Comparison of ENCODE assay signal across 10 cellular contexts in genomic region chr3:50334339-50335075, GRCh38. TPM values are rescaled to one million over a fixed set of nuclear protein-coding genes. Genes with fewer than 3 reads are reported as not detected.
DNase-seq lines count a peak whose midpoint lies in the region; ATAC-seq and TF ChIP-seq lines count a peak whose summit lies in the region.
"Had no signal": no experiment of that assay in that cellular context is flagged by ENCODE, and none has a peak within 500 bp of the region (broad histone marks: within the 10 kb centered on the region; RNA-seq: fewer than 3 reads in every experiment).

No MANE protein-coding gene starts in this region.

- H3K9me3 ChIP-seq in lung (ENCODE audit: control insufficient read depth in 2 of 2, insufficient read depth in 1 of 2, low read length in 1 of 2) (no peaks in the 10 kb centered on the region), transverse colon (no peaks in the 10 kb centered on the region)

- peak overlapping the region; percentile 87 for H3K27ac Mint-ChIP-seq in activated naive CD4-positive, alpha-beta T cell treated with anti-CD3 and anti-CD28 coated beads for 36 hours
- peak overlapping the region; percentile 37 to 85 (median 54) for H3K27ac Mint-ChIP-seq in brain

- no peak for ATAC-seq in lung (ENCODE audit: insufficient read depth, low FRiP score)
- ATAC-seq in HG03139 (IDR thresholded peaks at IDR 0.05; ENCODE audit: unreplicated experiment): no peak
- ATAC-seq in HG03039 (IDR thresholded peaks at IDR 0.05; ENCODE audit: unreplicated experiment): no peak

- peaks cover 10 to 26% of the 10 kb centered on the region in 2 donors for H3K4me1 ChIP-seq in lung (ENCODE audit: control insufficient read depth in 2 of 2, insufficient read depth in 2 of 2, low read length in 2 of 2)
- H3K4me1 ChIP-seq in transverse colon: peaks cover 20 to 50% (median 43%) of the 10 kb centered on the region in 4 donors

- WGBS in lung, 2 donors: 52 to 63% methylated on average over 5 of the region's 5 CpGs
- 44 to 60% methylated on average over 2 to 5 of the region's 5 CpGs for WGBS in transverse colon (ENCODE audit: low coverage in 1 of 2), 2 donors

- H3K4me3 Mint-ChIP-seq in activated naive CD4-positive, alpha-beta T cell treated with anti-CD3 and anti-CD28 coated beads for 36 hours: peak overlapping the region; percentile 32
- H3K4me3 Mint-ChIP-seq in brain: peak overlapping the region; percentile 65 to 82 (median 70)

- no peak overlapping the region for H3K4me3 ChIP-seq in lung
- no peak overlapping the region for H3K4me3 ChIP-seq in transverse colon

- no peaks in the 10 kb centered on the region for H3K27me3 Mint-ChIP-seq in activated naive CD4-positive, alpha-beta T cell treated with anti-CD3 and anti-CD28 coated beads for 36 hours (ENCODE audit: low read depth)
- H3K27me3 Mint-ChIP-seq in brain: peaks cover 9% of the 10 kb centered on the region

- H3K36me3 Mint-ChIP-seq in activated naive CD4-positive, alpha-beta T cell treated with anti-CD3 and anti-CD28 coated beads for 36 hours (ENCODE audit: low read depth): peaks cover 50% of the 10 kb centered on the region
- H3K36me3 Mint-ChIP-seq in brain: peaks cover 25% of the 10 kb centered on the region

- peaks cover 24 to 31% of the 10 kb centered on the region in 2 donors for H3K36me3 ChIP-seq in lung (ENCODE audit: control insufficient read depth in 2 of 2, insufficient read depth in 2 of 2, low read length in 2 of 2)
- H3K36me3 ChIP-seq in transverse colon: peaks cover 0 to 21% (median 5%) of the 10 kb centered on the region in 4 donors

- no peak for DNase-seq in activated naive CD4-positive, alpha-beta T cell treated with anti-CD3 and anti-CD28 coated beads for 36 hours
- DNase-seq in activated naive CD4-positive, alpha-beta T cell treated with anti-CD3 and anti-CD28 coated beads, Interleukin-2, amount 50 U/mL, for 16 hours: no peak
- no peak for DNase-seq in lung (ENCODE audit: low spot score)
- no peak for DNase-seq in transverse colon
- no peak for DNase-seq in NCI-H1092 (lab: John Stamatoyannopoulos, UW)
- DNase-seq: hippocampal formation, NCI-H510A treated with DMSO at 0.1 percent for 48 hours had no signal

- no peaks in the 10 kb centered on the region for H3K9me3 Mint-ChIP-seq in activated naive CD4-positive, alpha-beta T cell treated with anti-CD3 and anti-CD28 coated beads for 36 hours
- peaks cover 0 to 3% (median 0%) of the 10 kb centered on the region in 5 experiments for H3K9me3 Mint-ChIP-seq in brain

- TF ChIP-seq CTCF in brain (conservative IDR thresholded peaks at IDR 0.05) (no peak), lung (IDR thresholded peaks at IDR 0.05; ENCODE audit: control extremely low read depth, extremely low read depth) (no peak), transverse colon (IDR thresholded peaks at IDR 0.05) (no peak)

- CTCF ChIA-PET in activated naive CD4-positive, alpha-beta T cell treated with anti-CD3 and anti-CD28 coated beads for 36 hours (lab: Charles Lee): interaction anchor here (0.6 to 2.8 kb wide), 2 partner anchors 11 to 76 kb away, joined by 3 to 16 read pairs; partner anchors contain the start of gene HYAL2

- TF ChIP-seq POLR2A in transverse colon (IDR thresholded peaks at IDR 0.05): no peak

- intact Hi-C loops in activated naive CD4-positive, alpha-beta T cell treated with anti-CD3 and anti-CD28 coated beads for 36 hours (cut with micrococcal nuclease): loop anchor here (5.0 kb wide), 1 partner anchor 247 kb away; the partner anchor contains the start of gene RBM5
- intact Hi-C loops in transverse colon (cut with DNase I; ENCODE audit: low total_unique reads): loop anchor here (10.0 kb wide), 1 partner anchor 1950 kb away; the partner anchor contains the start of gene GLYCTK

- peak overlapping the region; percentile 86 to 89 for H3K27ac ChIP-seq in lung (ENCODE audit: low read depth in 1 of 2, low read length in 1 of 2)
- peak overlapping the region; percentile 93 to 99 (median 98) for H3K27ac ChIP-seq in transverse colon

- no peak for TF ChIP-seq EP300 in transverse colon (IDR thresholded peaks at IDR 0.05; ENCODE audit: low read depth)

- in situ Hi-C loops in transverse colon (cut with MboI; ENCODE audit: low pct_ligation_motif_present in 1 of 4, low pct_unique_long_range_greater_than_20kb in 1 of 4, low sequenced_read_pairs in 3 of 4): no loop called here

- no peaks in the 10 kb centered on the region for H3K27me3 ChIP-seq in lung (ENCODE audit: control insufficient read depth, insufficient read depth)
- H3K27me3 ChIP-seq in transverse colon: no peaks in the 10 kb centered on the region

- peaks cover 44% of the 10 kb centered on the region for H3K4me1 Mint-ChIP-seq in activated naive CD4-positive, alpha-beta T cell treated with anti-CD3 and anti-CD28 coated beads for 36 hours (ENCODE audit: low read depth)
- peaks cover 53% of the 10 kb centered on the region for H3K4me1 Mint-ChIP-seq in brain

RNA-seq across cellular contexts. Expression of gene RASSF1, which starts 6.1 kb away (rescaled TPM):
- total RNA-seq in activated naive CD4-positive, alpha-beta T cell treated with anti-CD3 and anti-CD28 coated beads for 36 hours: 10 to 100 TPM; 37.5 to 38.5 TPM
- polyA plus RNA-seq in brain (ENCODE audit: insufficient read depth, low read depth, low replicate concordance) (25.5 TPM), lung (10 to 100 TPM; 38.0 to 59.0 TPM)
- total RNA-seq in lung (10 to 100 TPM; 36.3 to 46.0 TPM), transverse colon (10 to 100 TPM in 3 of 4 donors, 1 to 10 TPM in 1; 9.8 to 29.2 (median 21.7) TPM)

RNA-seq across cellular contexts. Expression of gene TUSC2, which starts 6.5 kb away (rescaled TPM):
- 10 to 100 TPM; 14.1 to 14.4 TPM for total RNA-seq in activated naive CD4-positive, alpha-beta T cell treated with anti-CD3 and anti-CD28 coated beads for 36 hours
- 27.4 TPM for polyA plus RNA-seq in brain (ENCODE audit: insufficient read depth, low read depth, low replicate concordance)
- 10 to 100 TPM; 11.1 to 33.4 TPM for total RNA-seq in lung
- polyA plus RNA-seq in lung: 10 to 100 TPM; 27.6 to 54.5 TPM
- 10 to 100 TPM in 3 of 4 donors, 1 to 10 TPM in 1; 7.9 to 39.6 (median 28.0) TPM for total RNA-seq in transverse colon

RNA-seq across cellular contexts. Expression of gene ZMYND10, which starts 11.0 kb away (rescaled TPM):
- under 1 TPM; 0.54 to 0.57 TPM for total RNA-seq in activated naive CD4-positive, alpha-beta T cell treated with anti-CD3 and anti-CD28 coated beads for 36 hours
- 18.3 TPM for polyA plus RNA-seq in brain (ENCODE audit: insufficient read depth, low read depth, low replicate concordance)
- 100 to 1,000 TPM in 1 of 2 donors, 10 to 100 TPM in 1; 70.8 to 117 TPM for total RNA-seq in lung
- polyA plus RNA-seq in lung: 10 to 100 TPM; 31.4 to 54.1 TPM
- total RNA-seq in transverse colon: not detected

RNA-seq across cellular contexts. Expression of gene HYAL2, which starts 12.0 kb away (rescaled TPM):
- 1 to 10 TPM; 1.5 to 2.1 TPM for total RNA-seq in activated naive CD4-positive, alpha-beta T cell treated with anti-CD3 and anti-CD28 coated beads for 36 hours
- 35.2 TPM for polyA plus RNA-seq in brain (ENCODE audit: insufficient read depth, low read depth, low replicate concordance)
- 100 to 1,000 TPM in 1 of 2 donors, 10 to 100 TPM in 1; 94.3 to 218 TPM for total RNA-seq in lung
- polyA plus RNA-seq in lung: 100 to 1,000 TPM; 193 to 208 TPM
- 10 to 100 TPM; 18.7 to 51.1 (median 32.0) TPM for total RNA-seq in transverse colon

RNA-seq across cellular contexts. Expression of gene NPRL2, which starts 16.1 kb away (rescaled TPM):
- 10 to 100 TPM; 27.7 to 31.3 TPM for total RNA-seq in activated naive CD4-positive, alpha-beta T cell treated with anti-CD3 and anti-CD28 coated beads for 36 hours
- polyA plus RNA-seq in brain (ENCODE audit: insufficient read depth, low read depth, low replicate concordance): 26.0 TPM
- 10 to 100 TPM; 12.7 to 17.0 TPM for total RNA-seq in lung
- polyA plus RNA-seq in lung: 10 to 100 TPM; 17.4 to 21.9 TPM
- total RNA-seq in transverse colon: 10 to 100 TPM in 2 of 4 donors, 1 to 10 TPM in 2; 6.0 to 29.2 (median 13.1) TPM

Comparison
In these comparisons a context has a peak if more than half of its experiments do, and no peak if none do; other contexts are left out.
1. RNA of gene ZMYND10, which starts 11.0 kb away (total RNA-seq): 70.8 to 117 TPM in lung; 0.54 to 0.57 TPM in activated naive CD4-positive, alpha-beta T cell treated with anti-CD3 and anti-CD28 coated beads for 36 hours and not detected in transverse colon; every median in the first group is over 10 times any median in the second.